24 cellular contexts compared by ENCODE assay signal in the genomic region with DNA sequence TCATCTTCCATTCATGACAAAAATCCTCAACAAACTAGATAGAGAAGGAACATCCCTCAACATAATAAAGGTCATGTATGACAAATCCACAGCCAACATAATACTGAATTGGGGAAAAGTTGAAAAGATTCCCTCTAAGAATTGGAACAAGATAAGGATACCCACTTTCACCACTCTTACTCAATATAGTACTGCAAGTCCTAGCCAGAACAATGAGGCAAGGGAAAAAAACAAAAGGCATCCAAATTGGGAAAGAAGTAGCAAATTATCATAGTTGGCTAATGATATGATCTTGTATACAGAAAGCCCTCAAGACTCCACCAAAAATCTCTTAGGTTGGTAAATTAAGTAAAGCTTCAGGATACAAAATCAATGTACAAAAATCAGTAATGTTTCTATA.
"Had no signal": no experiment of that assay in that cellular context is flagged by ENCODE, and none has a peak within 500 bp of the region (broad histone marks: within the 10 kb centered on the region; RNA-seq: fewer than 3 reads in every experiment).

No MANE protein-coding gene starts in this region.

- H3K27me3 ChIP-seq: gastroesophageal sphincter, hepatocyte, neutrophil, sigmoid colon, stomach, transverse colon had no signal

- H3K27ac ChIP-seq: coronary artery, gastroesophageal sphincter, hepatocyte, neutrophil, psoas muscle, sigmoid colon, skin epidermis, stomach, thoracic aorta, transverse colon had no signal

- H3K9me3 Mint-ChIP-seq: endodermal cell; naive thymus-derived CD8-positive, alpha-beta T cell had no signal

- H3K36me3 ChIP-seq: neutrophil, sigmoid colon, stomach, thoracic aorta, transverse colon had no signal

- DNase-seq: effector CD4-positive, alpha-beta T cell; endodermal cell; erythroblast; foreskin fibroblast; glutamatergic neuron; left colon; mammary epithelial cell; mucosa of descending colon; naive thymus-derived CD8-positive, alpha-beta T cell; psoas muscle; retina; sigmoid colon; stimulated activated CD4-positive, alpha-beta T cell treated with anti-CD3 and anti-CD28 coated beads, Interleukin-2, amount 100 ng/mL, for 24 hours; stimulated activated CD4-positive, alpha-beta T cell treated with anti-CD3 and anti-CD28 coated beads, Interleukin-4, amount 100 ng/mL, for 4 hours; stimulated activated naive CD4-positive, alpha-beta T cell; stomach; substantia nigra; transverse colon had no signal

- H3K4me3 ChIP-seq: coronary artery, gastroesophageal sphincter, hepatocyte, mucosa of descending colon, psoas muscle, sigmoid colon, skin epidermis, stomach, thoracic aorta, transverse colon had no signal

- H3K27ac Mint-ChIP-seq: endodermal cell had no signal

- H3K4me3 Mint-ChIP-seq: endodermal cell had no signal

- H3K9me3 ChIP-seq: gastroesophageal sphincter, mucosa of descending colon, neutrophil, psoas muscle, sigmoid colon, stomach, thoracic aorta, transverse colon had no signal

- ATAC-seq: gastroesophageal sphincter; left colon; mucosa of descending colon; naive thymus-derived CD8-positive, alpha-beta T cell; psoas muscle had no signal
